ENCODE assay signal across 19 cellular contexts in the genomic region with DNA sequence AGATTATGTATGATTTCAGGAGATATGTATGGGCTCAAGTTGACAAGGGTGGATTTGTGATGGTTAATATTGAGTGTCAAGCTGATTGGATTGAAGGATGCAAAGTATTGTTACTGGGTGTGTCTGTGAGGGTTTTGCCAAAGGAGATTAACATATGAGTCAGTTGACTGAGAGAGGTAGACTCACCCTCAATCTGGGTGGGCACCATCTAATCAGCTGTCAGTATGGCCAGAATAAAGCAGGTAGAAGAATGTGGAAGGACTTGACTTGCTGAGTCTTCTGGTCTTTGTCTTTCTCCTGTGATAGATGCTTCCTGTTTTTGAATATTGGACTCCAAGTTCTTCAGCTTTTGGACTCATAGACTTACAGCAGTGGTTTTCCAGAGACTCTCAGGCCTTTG.
DNase-seq lines count a peak whose midpoint lies in the region; ATAC-seq and TF ChIP-seq lines count a peak whose summit lies in the region.
"Had no signal": no experiment of that assay in that cellular context is flagged by ENCODE, and none has a peak within 500 bp of the region (broad histone marks: within the 10 kb centered on the region; RNA-seq: fewer than 3 reads in every experiment).

No MANE protein-coding gene starts in this region.

- POLR2A ChIA-PET in MCF 10A (lab: Yijun Ruan, JAX) = interaction anchor here (0.7 kb wide), 1 partner anchor 899 kb away, joined by 5 read pairs; no protein-coding TSS in a partner anchor

- intact Hi-C loops in mammary epithelial cell (cut with micrococcal nuclease) (no loop called here), MCF 10A (cut with micrococcal nuclease) (no loop called here)

- no peak overlapping the region for H2AFZ ChIP-seq in mammary epithelial cell (ENCODE audit: low read depth, low read length)

- H3K36me3 Mint-ChIP-seq in MCF 10A (ENCODE audit: insufficient read depth, unreplicated experiment) = peaks cover 8% of the 10 kb centered on the region
- H3K36me3 Mint-ChIP-seq: CD8-positive, alpha-beta T cell had no signal

- no peaks in the 10 kb centered on the region for H3K79me2 ChIP-seq in mammary epithelial cell (ENCODE audit: insufficient read depth, low read length)

- H4K20me1 ChIP-seq in mammary epithelial cell (ENCODE audit: insufficient read depth, low read length) = no peaks in the 10 kb centered on the region
- H4K20me1 ChIP-seq: BLaER1 treated with 17β-estradiol and CSF1 and Interleukin-3, amounts not matched to agents 10 nM and 100 nM had no signal

- ATAC-seq in foreskin keratinocyte = peak; percentile 39
- ATAC-seq: A549; CD8-positive, alpha-beta T cell had no signal

- in situ Hi-C loops in mammary epithelial cell (cut with MboI; ENCODE audit: low sequenced_read_pairs in 2 of 2) (no loop called here), GM13976 (cut with MboI; ENCODE audit: low sequenced_read_pairs, unreplicated experiment) (no loop called here)

- TF ChIP-seq CTCF in mammary epithelial cell (conservative IDR thresholded peaks at IDR 0.05 in 1 of 2, IDR thresholded peaks at IDR 0.05 in 1 of 2; ENCODE audit: extremely low read depth in 1 of 2, insufficient read depth in 1 of 2, low read depth in 1 of 2, low read length in 2 of 2) = no peak
- no peak for TF ChIP-seq CTCF in MCF 10A (IDR thresholded peaks at IDR 0.05; ENCODE audit: unreplicated experiment)
- TF ChIP-seq CTCF in foreskin keratinocyte (conservative IDR thresholded peaks at IDR 0.05) = no peak
- TF ChIP-seq CTCF in GM13976 (IDR thresholded peaks at IDR 0.05; ENCODE audit: borderline replicate concordance, control extremely low read depth, extremely low read depth, insufficient read depth, missing control alignments) = no peak

- no peak overlapping the region for H3K4me3 ChIP-seq in mammary epithelial cell (replicated peaks in 1 of 3; ENCODE audit: insufficient read depth in 1 of 3, low read depth in 2 of 3, low read length in 3 of 3)
- H3K4me3 ChIP-seq: A549; BLaER1 treated with 17β-estradiol and CSF1 and Interleukin-3, amounts not matched to agents 10 nM and 100 nM had no signal

- H3K4me1 ChIP-seq in mammary epithelial cell (ENCODE audit: insufficient read depth, low read length) = peaks cover 7% of the 10 kb centered on the region
- H3K4me1 ChIP-seq in foreskin keratinocyte = peaks cover 11% of the 10 kb centered on the region
- H3K4me1 ChIP-seq: A549, Caco-2 had no signal

- H3K27ac Mint-ChIP-seq in MCF 10A (ENCODE audit: low read depth, unreplicated experiment) = no peak overlapping the region
- H3K27ac Mint-ChIP-seq: B cell; CD4-positive, alpha-beta T cell; CD8-positive, alpha-beta T cell had no signal

- H3K4me2 ChIP-seq in mammary epithelial cell (ENCODE audit: insufficient read depth, low read depth, low read length) = no peak overlapping the region
- H3K4me2 ChIP-seq: A549; BLaER1 treated with 17β-estradiol and CSF1 and Interleukin-3, amounts not matched to agents 10 nM and 100 nM had no signal

- dilution Hi-C loops in mammary epithelial cell (cut with HindIII; ENCODE audit: low sequenced_read_pairs) = no loop called here

- H3K9me3 Mint-ChIP-seq in MCF 10A (ENCODE audit: unreplicated experiment) = peaks cover 16% of the 10 kb centered on the region

- no peaks in the 10 kb centered on the region for H3K27me3 ChIP-seq in mammary epithelial cell (ENCODE audit: insufficient read depth, low read length)
- H3K27me3 ChIP-seq in foreskin keratinocyte = no peaks in the 10 kb centered on the region
- H3K27me3 ChIP-seq: BLaER1 treated with 17β-estradiol and CSF1 and Interleukin-3, amounts not matched to agents 10 nM and 100 nM had no signal

- BruUV-seq in mammary epithelial cell (replicated peaks; lab: Mats Ljungman, UMichigan) (no TSS peak), MCF 10A (replicated peaks; lab: Mats Ljungman, UMichigan) (no TSS peak)

- H3K9me3 ChIP-seq in mammary epithelial cell (replicated peaks; ENCODE audit: insufficient read depth, low read length) = no peaks in the 10 kb centered on the region
- H3K9me3 ChIP-seq: Caco-2 had no signal

- H3K9ac ChIP-seq in mammary epithelial cell (ENCODE audit: insufficient read depth, low read length) = no peak overlapping the region
- H3K9ac ChIP-seq: BLaER1 treated with 17β-estradiol and CSF1 and Interleukin-3, amounts not matched to agents 10 nM and 100 nM had no signal

- no peaks in the 10 kb centered on the region for H3K27me3 Mint-ChIP-seq in MCF 10A (ENCODE audit: insufficient read depth, unreplicated experiment)
- H3K27me3 Mint-ChIP-seq: B cell; CD4-positive, alpha-beta T cell had no signal

- H3K27ac ChIP-seq in mammary epithelial cell (ENCODE audit: insufficient read depth, low read depth, low read length) (no peak overlapping the region), epithelial cell of prostate (peak overlapping the region; percentile 53), foreskin keratinocyte (no peak overlapping the region)
- H3K27ac ChIP-seq: 22Rv1; A549; BLaER1 treated with 17β-estradiol and CSF1 and Interleukin-3, amounts not matched to agents 10 nM and 100 nM; C4-2B had no signal

- no peaks in the 10 kb centered on the region for H3K4me1 Mint-ChIP-seq in MCF 10A (ENCODE audit: insufficient read depth, unreplicated experiment)
- H3K4me1 Mint-ChIP-seq: B cell had no signal

- no peaks in the 10 kb centered on the region for H3K36me3 ChIP-seq in mammary epithelial cell (ENCODE audit: insufficient read depth, low read length)
- H3K36me3 ChIP-seq: BLaER1 treated with 17β-estradiol and CSF1 and Interleukin-3, amounts not matched to agents 10 nM and 100 nM had no signal

- H3K4me3 Mint-ChIP-seq in MCF 10A (ENCODE audit: unreplicated experiment) = no peak overlapping the region
- H3K4me3 Mint-ChIP-seq: B cell; CD4-positive, alpha-beta T cell; CD8-positive, alpha-beta T cell had no signal

- DNase-seq in mammary epithelial cell (peak; percentile 19), MCF 10A (ENCODE audit: unreplicated experiment) (no peak), epithelial cell of prostate (ENCODE audit: low read depth, low spot score) (peak; percentile 20), foreskin keratinocyte (peak in 1 of 2 donors; percentile 67), GM13976 (ENCODE audit: low spot score) (no peak), midbrain (lab: John Stamatoyannopoulos, UW) (no peak), ecto neural progenitor cell (ENCODE audit: low spot score) (no peak)
- DNase-seq: AML-193; Caco-2; Calu3; CD4-positive, alpha-beta T cell; CD8-positive, alpha-beta T cell; DMS79 treated with DMSO at 0.1 percent for 48 hours; GF-D8 had no signal

- CTCF ChIA-PET in mammary epithelial cell (lab: Charles Lee; ENCODE audit: low non-redundant PET) = no interaction called here
- CTCF ChIA-PET in MCF 10A (lab: Yijun Ruan, JAX) = no interaction called here

Comparison
In these comparisons a context has a peak if more than half of its experiments do, and no peak if none do; other contexts are left out.
1. DNase-seq: peak in mammary epithelial cell (single experiment) and epithelial cell of prostate (single experiment); none in MCF 10A (single experiment), GM13976 (single experiment), midbrain (single experiment) and ecto neural progenitor cell (single experiment).